Comparison of ENCODE assay signal across 16 cellular contexts in genomic region chr17:77480509-77481215, GRCh38.
DNase-seq lines count a peak whose midpoint lies in the region; ATAC-seq and TF ChIP-seq lines count a peak whose summit lies in the region.
"Had no signal": no experiment of that assay in that cellular context is flagged by ENCODE, and none has a peak within 500 bp of the region (broad histone marks: within the 10 kb centered on the region; RNA-seq: fewer than 3 reads in every experiment).

No MANE protein-coding gene starts in this region.

- H3K27ac ChIP-seq in SK-N-SH (ENCODE audit: low read depth in 2 of 2, low read length in 1 of 2): peak overlapping the region in 1 of 2 experiments; percentile 87; a peak in 2 of 4 replicates
- H3K27ac ChIP-seq in RWPE1: peak overlapping the region; percentile 96
- H3K27ac ChIP-seq in iPS-18a (ENCODE audit: low read length): no peak overlapping the region
- H3K27ac ChIP-seq: 22Rv1, ascending aorta had no signal

- H3K9me2 ChIP-seq in SK-N-SH: no peaks in the 10 kb centered on the region

- no peak overlapping the region for H3K4me2 ChIP-seq in SK-N-SH

- H3K4me1 ChIP-seq in SK-N-SH (ENCODE audit: control insufficient read depth in 1 of 2, insufficient read depth in 2 of 2, low read depth in 1 of 2, low read length in 1 of 2) (peaks cover 30 to 56% of the 10 kb centered on the region in 2 experiments), iPS-18a (ENCODE audit: control insufficient read depth, low read depth, low read length) (peaks cover 25% of the 10 kb centered on the region)

- H3K36me3 Mint-ChIP-seq in stimulated activated memory B cell treated with anti-CD40 and anti-IgM and Interleukin-4, amounts not matched to agents 10 μg/mL and 1 μg/mL and 100 μg/mL, for 72 hours: peaks cover 19% of the 10 kb centered on the region
- H3K36me3 Mint-ChIP-seq in chondrocyte (ENCODE audit: low read depth): peaks cover 5% of the 10 kb centered on the region

- TF ChIP-seq RAD21 in SK-N-SH (IDR thresholded peaks at IDR 0.05; ENCODE audit: low read length): no peak

- no peak overlapping the region for H2AFZ ChIP-seq in SK-N-SH (ENCODE audit: low read depth)

- H3K4me3 ChIP-seq in SK-N-SH (ENCODE audit: low read depth in 2 of 2, low read length in 1 of 2): no peak overlapping the region
- no peak overlapping the region for H3K4me3 ChIP-seq in iPS-18a (ENCODE audit: low read length)
- H3K4me3 ChIP-seq: ascending aorta had no signal

- H3K4me1 Mint-ChIP-seq in stimulated activated memory B cell treated with anti-CD40 and anti-IgM and Interleukin-4, amounts not matched to agents 10 μg/mL and 1 μg/mL and 100 μg/mL, for 72 hours: peaks cover 47% of the 10 kb centered on the region
- peaks cover 49% of the 10 kb centered on the region for H3K4me1 Mint-ChIP-seq in chondrocyte (ENCODE audit: low read depth)

- H3K9me3 ChIP-seq in SK-N-SH (no peaks in the 10 kb centered on the region), iPS-18a (ENCODE audit: control insufficient read depth, low read depth, low read length) (no peaks in the 10 kb centered on the region)
- H3K9me3 ChIP-seq: ascending aorta had no signal

- ATAC-seq in SK-N-SH treated with all-trans-retinoic acid at 6 μM for 48 hours (no peak), GM21723 (IDR thresholded peaks at IDR 0.05; ENCODE audit: unreplicated experiment) (no peak), GM18502 (IDR thresholded peaks at IDR 0.05; ENCODE audit: poor library complexity, unreplicated experiment) (no peak)
- ATAC-seq in stimulated activated memory B cell treated with anti-CD40 and anti-IgM and Interleukin-4, amounts not matched to agents 10 μg/mL and 1 μg/mL and 100 μg/mL, for 72 hours: peak; percentile 27

- peak overlapping the region; percentile 63 for H3K27ac Mint-ChIP-seq in stimulated activated memory B cell treated with anti-CD40 and anti-IgM and Interleukin-4, amounts not matched to agents 10 μg/mL and 1 μg/mL and 100 μg/mL, for 72 hours
- H3K27ac Mint-ChIP-seq in chondrocyte (ENCODE audit: unreplicated experiment): no peak overlapping the region

- H3F3A ChIP-seq in SK-N-SH (replicated peaks; ENCODE audit: insufficient read depth): peaks cover 15% of the 10 kb centered on the region

- no peak overlapping the region for H3K9ac ChIP-seq in SK-N-SH
- H3K9ac ChIP-seq in iPS-18a (ENCODE audit: low read length): peak overlapping the region; percentile 1

- peaks cover 8 to 14% of the 10 kb centered on the region in 2 experiments for H3K36me3 ChIP-seq in SK-N-SH (replicated peaks in 1 of 2; ENCODE audit: control insufficient read depth in 1 of 2, insufficient read depth in 2 of 2, low read length in 1 of 2)
- peaks cover 13% of the 10 kb centered on the region for H3K36me3 ChIP-seq in iPS-18a (ENCODE audit: control insufficient read depth, low read depth, low read length)

- DNase-seq in SK-N-SH: peak; percentile 75
- DNase-seq in RWPE1 (ENCODE audit: low spot score): no peak
- no peak for DNase-seq in chondrocyte (ENCODE audit: low spot score)
- DNase-seq: activated T-cell treated with anti-CD3 and anti-CD28 coated beads, Interleukin-2, amount 50 U/mL, for 48 hours; Calu3; effector CD4-positive, alpha-beta T cell; KG1; NCI-H1436 treated with DMSO at 0.1 percent for 48 hours; T-helper 2 cell had no signal

- H3K27me3 ChIP-seq in SK-N-SH (ENCODE audit: insufficient read depth): no peaks in the 10 kb centered on the region
- H3K27me3 ChIP-seq in iPS-18a (ENCODE audit: control insufficient read depth, insufficient read depth, low read length): no peaks in the 10 kb centered on the region
- H3K27me3 ChIP-seq: ascending aorta had no signal

- POLR2A ChIA-PET in SK-N-SH (lab: Yijun Ruan, JAX): interaction anchor here (1.8 kb wide), 1 partner anchor 29 kb away, joined by 4 read pairs; no protein-coding TSS in a partner anchor
- POLR2A ChIA-PET in RWPE1 (lab: Yijun Ruan, JAX; ENCODE audit: low non-redundant PET): no interaction called here

- no peaks in the 10 kb centered on the region for H3K27me3 Mint-ChIP-seq in stimulated activated memory B cell treated with anti-CD40 and anti-IgM and Interleukin-4, amounts not matched to agents 10 μg/mL and 1 μg/mL and 100 μg/mL, for 72 hours
- no peaks in the 10 kb centered on the region for H3K27me3 Mint-ChIP-seq in chondrocyte (ENCODE audit: low read depth)

- H4K20me1 ChIP-seq in SK-N-SH (ENCODE audit: insufficient read depth): peaks cover 92% of the 10 kb centered on the region

- no peaks in the 10 kb centered on the region for H3K9me3 Mint-ChIP-seq in stimulated activated memory B cell treated with anti-CD40 and anti-IgM and Interleukin-4, amounts not matched to agents 10 μg/mL and 1 μg/mL and 100 μg/mL, for 72 hours
- H3K9me3 Mint-ChIP-seq in chondrocyte (ENCODE audit: low read depth): no peaks in the 10 kb centered on the region

- H3K4me3 Mint-ChIP-seq in stimulated activated memory B cell treated with anti-CD40 and anti-IgM and Interleukin-4, amounts not matched to agents 10 μg/mL and 1 μg/mL and 100 μg/mL, for 72 hours: no peak overlapping the region
- no peak overlapping the region for H3K4me3 Mint-ChIP-seq in chondrocyte (ENCODE audit: unreplicated experiment)

- no peak for TF ChIP-seq CTCF in SK-N-SH (IDR thresholded peaks at IDR 0.05)
- no peak for TF ChIP-seq CTCF in RWPE1 (conservative IDR thresholded peaks at IDR 0.05; ENCODE audit: low read depth)
- TF ChIP-seq CTCF in chondrocyte (IDR thresholded peaks at IDR 0.05): no peak

- no peak for TF ChIP-seq EP300 in SK-N-SH (IDR thresholded peaks at IDR 0.05; ENCODE audit: borderline replicate concordance in 1 of 2, low read depth in 1 of 2, low read length in 1 of 2)

- CTCF ChIA-PET in SK-N-SH (lab: Yijun Ruan, JAX) (interaction anchor here (0.8 to 3.9 kb wide), 4 partner anchors 14 to 52 kb away, joined by 3 to 37 read pairs (median 18); no protein-coding TSS in a partner anchor), RWPE1 (lab: Yijun Ruan, JAX) (no interaction called here)

- H3K79me2 ChIP-seq in SK-N-SH (ENCODE audit: insufficient read depth): peaks cover 90% of the 10 kb centered on the region

- 89% methylated on average over 16 of the region's 25 CpGs for WGBS in SK-N-SH (ENCODE audit: low lambda C conversion rate)

TF ChIP-seq in SK-N-SH, 30 proteins besides CTCF, POLR2A, EP300 and RAD21:
- no peak for TF ChIP-seq RFX5 (IDR thresholded peaks at IDR 0.05; ENCODE audit: low read length)
- TF ChIP-seq GATA2 (CRISPR knock-in tag; IDR thresholded peaks at IDR 0.05): peak; percentile 26; the same call in 1 of the 2 replicates

TF ChIP-seq in SK-N-SH treated with all-trans-retinoic acid at 6 μM for 48 hours, 23 proteins besides CTCF, POLR2A, EP300 and RAD21:
- TF ChIP-seq PPARA (CRISPR knock-in tag; IDR thresholded peaks at IDR 0.05; ENCODE audit: borderline replicate concordance) (no peak), ISL1 (CRISPR knock-in tag; IDR thresholded peaks at IDR 0.05) (no peak)
- TF ChIP-seq, protein P1, sequence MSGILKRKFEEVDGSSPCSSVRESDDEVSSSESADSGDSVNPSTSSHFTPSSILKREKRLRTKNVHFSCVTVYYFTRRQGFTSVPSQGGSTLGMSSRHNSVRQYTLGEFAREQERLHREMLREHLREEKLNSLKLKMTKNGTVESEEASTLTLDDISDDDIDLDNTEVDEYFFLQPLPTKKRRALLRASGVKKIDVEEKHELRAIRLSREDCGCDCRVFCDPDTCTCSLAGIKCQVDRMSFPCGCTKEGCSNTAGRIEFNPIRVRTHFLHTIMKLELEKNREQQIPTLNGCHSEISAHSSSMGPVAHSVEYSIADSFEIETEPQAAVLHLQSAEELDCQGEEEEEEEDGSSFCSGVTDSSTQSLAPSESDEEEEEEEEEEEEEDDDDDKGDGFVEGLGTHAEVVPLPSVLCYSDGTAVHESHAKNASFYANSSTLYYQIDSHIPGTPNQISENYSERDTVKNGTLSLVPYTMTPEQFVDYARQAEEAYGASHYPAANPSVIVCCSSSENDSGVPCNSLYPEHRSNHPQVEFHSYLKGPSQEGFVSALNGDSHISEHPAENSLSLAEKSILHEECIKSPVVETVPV (CRISPR knock-in tag; IDR thresholded peaks at IDR 0.05): no peak
TF ChIP-seq in SK-N-SH treated with all-trans-retinoic acid at 6 μM for 48 hours: peak in this region for 0.
